13 cellular contexts compared by ENCODE assay signal in the genomic region with DNA sequence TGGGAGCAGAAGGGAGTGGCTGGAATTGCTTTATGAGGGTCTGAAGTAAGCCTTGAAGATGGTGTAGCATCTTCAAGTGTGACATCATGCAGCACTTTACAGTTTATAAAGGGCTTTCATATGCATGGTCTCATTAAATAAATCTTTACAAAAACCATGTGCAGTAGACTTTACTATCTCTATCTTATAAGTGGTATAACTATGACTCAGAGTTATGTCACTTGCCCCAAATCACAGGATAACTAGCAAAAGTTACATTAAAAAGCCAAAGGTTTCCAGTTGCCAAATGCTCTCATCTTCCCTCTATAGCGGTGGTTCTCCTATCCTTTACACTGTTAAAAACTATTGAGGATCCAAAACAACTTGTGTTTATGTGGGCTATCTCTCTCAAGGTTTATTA.
"Had no signal": no experiment of that assay in that cellular context is flagged by ENCODE, and none has a peak within 500 bp of the region (broad histone marks: within the 10 kb centered on the region; RNA-seq: fewer than 3 reads in every experiment).

No MANE protein-coding gene starts in this region.

- H3K4me1 Mint-ChIP-seq: activated CD4-positive, alpha-beta T cell treated with anti-CD3 and anti-CD28 coated beads for 36 hours; activated naive CD8-positive, alpha-beta T cell treated with anti-CD3 and anti-CD28 coated beads, Interleukin-2, amount 50 U/mL, for 24 hours; T-cell had no signal

- H3K4me1 ChIP-seq: neural progenitor cell had no signal

- H3K9ac ChIP-seq: neural progenitor cell had no signal

- H3K27ac ChIP-seq: neural progenitor cell, ovary, thyroid gland, WERI-Rb-1 had no signal

- H3K27me3 Mint-ChIP-seq: activated CD4-positive, alpha-beta T cell treated with anti-CD3 and anti-CD28 coated beads for 36 hours; activated naive CD8-positive, alpha-beta T cell treated with anti-CD3 and anti-CD28 coated beads, Interleukin-2, amount 50 U/mL, for 24 hours; T-cell had no signal

- H3K27me3 ChIP-seq: neural progenitor cell, ovary, thyroid gland had no signal

- H3K9me3 ChIP-seq: ovary, thyroid gland had no signal

- H2AFZ ChIP-seq: neural progenitor cell had no signal

- H3K36me3 ChIP-seq: neural progenitor cell, ovary, thyroid gland, WERI-Rb-1 had no signal

- H3K4me3 ChIP-seq: neural progenitor cell, ovary, thyroid gland had no signal

- H3K4me2 ChIP-seq: neural progenitor cell had no signal

- H3K27ac Mint-ChIP-seq: activated CD4-positive, alpha-beta T cell treated with anti-CD3 and anti-CD28 coated beads for 36 hours; activated naive CD8-positive, alpha-beta T cell treated with anti-CD3 and anti-CD28 coated beads, Interleukin-2, amount 50 U/mL, for 24 hours; brain; mesothelial cell of epicardium; neural progenitor cell; T-cell had no signal

- H3K4me3 Mint-ChIP-seq: activated CD4-positive, alpha-beta T cell treated with anti-CD3 and anti-CD28 coated beads for 36 hours; activated naive CD8-positive, alpha-beta T cell treated with anti-CD3 and anti-CD28 coated beads, Interleukin-2, amount 50 U/mL, for 24 hours; brain; mesothelial cell of epicardium; neural progenitor cell; T-cell had no signal

- DNase-seq: activated CD4-positive, alpha-beta T cell treated with anti-CD3 and anti-CD28 coated beads for 36 hours; activated naive CD4-positive, alpha-beta T cell treated with Interleukin-2 at 50 U/mL for 16 hours; activated naive CD8-positive, alpha-beta T cell treated with anti-CD3 and anti-CD28 coated beads, Interleukin-2, amount 50 U/mL, for 24 hours; hippocampal formation; ovary; stimulated activated CD4-positive, alpha-beta T cell treated with anti-CD3 and anti-CD28 coated beads, Interleukin-15, amount 100 ng/mL, for 24 hours; stimulated activated CD4-positive, alpha-beta T cell treated with anti-CD3 and anti-CD28 coated beads, Interleukin-4, amount 100 ng/mL, for 24 hours; T-cell; thyroid gland; WERI-Rb-1 had no signal

- H3K36me3 Mint-ChIP-seq: neural progenitor cell, T-cell had no signal
